ENCODE assay signal across 28 cellular contexts in genomic region chr17:70261170-70261569, GRCh38.
"Had no signal": no experiment of that assay in that cellular context is flagged by ENCODE, and none has a peak within 500 bp of the region (broad histone marks: within the 10 kb centered on the region; RNA-seq: fewer than 3 reads in every experiment).

No MANE protein-coding gene starts in this region.

- H3K27ac ChIP-seq: left ventricle myocardium inferior, ovary, prostate gland, skin epidermis, stomach, suprapubic skin, thoracic aorta, tibial artery, upper lobe of right lung had no signal

- DNase-seq: hypothalamus; immature natural killer cell; islet precursor cell; left ventricle myocardium inferior; mesendoderm; mucosa of descending colon; naive thymus-derived CD4-positive, alpha-beta T cell; ovary; posterior cingulate gyrus; retina; right cardiac atrium; stimulated activated CD4-positive, alpha-beta T cell treated with anti-CD3 and anti-CD28 coated beads, Interleukin-12 subunit alpha, Interleukin-12 subunit beta, amount 100 ng/mL, for 4 hours; stimulated activated CD4-positive, alpha-beta T cell treated with anti-CD3 and anti-CD28 coated beads, Interleukin-15, amount 100 ng/mL, for 24 hours; stimulated activated CD4-positive, alpha-beta T cell treated with anti-CD3 and anti-CD28 coated beads, Interleukin-2, amount 100 ng/mL, for 24 hours; stimulated activated CD4-positive, alpha-beta T cell treated with anti-CD3 and anti-CD28 coated beads, Interleukin-4, amount 100 ng/mL, for 1 hour; stimulated activated naive B cell treated with anti-CD40 and anti-IgM and Interleukin-4, amounts not matched to agents 10 μg/mL and 1 μg/mL and 100 μg/mL, for 72 hours; stimulated activated naive CD8-positive, alpha-beta T cell treated with anti-CD3 and anti-CD28 coated beads, Interleukin-15, Interleukin-2, amounts not matched to agents 100 U/mL and 50 U/mL, for 24 hours; stomach; tibial artery; trophoblast cell; upper lobe of right lung had no signal

- ATAC-seq: mucosa of descending colon; naive thymus-derived CD4-positive, alpha-beta T cell; natural killer cell treated with Interleukin-12 subunit alpha and Interleukin-12 subunit beta and Interleukin-15 and Interleukin-18, amount 100 ng/mL, for 72 hours; right cardiac atrium; sciatic nerve; stimulated activated naive B cell treated with anti-CD40 and anti-IgM and Interleukin-4, amounts not matched to agents 10 μg/mL and 1 μg/mL and 100 μg/mL, for 72 hours; stimulated activated naive CD8-positive, alpha-beta T cell treated with anti-CD3 and anti-CD28 coated beads, Interleukin-15, Interleukin-2, amounts not matched to agents 100 U/mL and 50 U/mL, for 24 hours; upper lobe of right lung had no signal

- H3K27me3 ChIP-seq: ovary, stomach, suprapubic skin, tibial artery, upper lobe of right lung had no signal

- H3K4me3 ChIP-seq: left ventricle myocardium inferior, lung, mucosa of descending colon, ovary, prostate gland, skin epidermis, stomach, suprapubic skin, thoracic aorta, tibial artery, upper lobe of right lung had no signal
